ENCODE assay signal across 27 cellular contexts in genomic region chr3:150920236-150920635, GRCh38. TPM values are rescaled to one million over a fixed set of nuclear protein-coding genes. Genes with fewer than 3 reads are reported as not detected.
A peak's percentile ranks its signal among the peaks of the same experiment; 100 is the strongest.
DNase-seq lines count a peak whose midpoint lies in the region; ATAC-seq and TF ChIP-seq lines count a peak whose summit lies in the region.
"Had no signal": no experiment of that assay in that cellular context is flagged by ENCODE, and none has a peak within 500 bp of the region (broad histone marks: within the 10 kb centered on the region; RNA-seq: fewer than 3 reads in every experiment).

No MANE protein-coding gene starts in this region.

- no peaks in the 10 kb centered on the region for H3K9me3 ChIP-seq in trophoblast cell (ENCODE audit: insufficient read depth, low read depth, low read length)
- H3K9me3 ChIP-seq: SJSA1 had no signal

- H3K36me3 ChIP-seq in brain microvascular endothelial cell (replicated peaks) (no peaks in the 10 kb centered on the region), trophoblast cell (ENCODE audit: control insufficient read depth in 1 of 2, insufficient read depth in 2 of 2, low read length in 2 of 2) (no peaks in the 10 kb centered on the region), H7 (replicated peaks; ENCODE audit: control insufficient read depth, insufficient read depth, low read length) (no peaks in the 10 kb centered on the region)
- H3K36me3 ChIP-seq: SJSA1 had no signal

- H3K4me1 ChIP-seq in trophoblast cell (ENCODE audit: control insufficient read depth in 1 of 2, insufficient read depth in 2 of 2, low read length in 2 of 2), result no peaks in the 10 kb centered on the region
- H3K4me1 ChIP-seq: SJSA1 had no signal

- H3K23ac ChIP-seq in trophoblast cell (ENCODE audit: low read length), result no peak overlapping the region

- WGBS in trophoblast cell (ENCODE audit: extremely low coverage, insufficient coverage, insufficient read length), result no CpG with 5 or more reads among the region's 2 CpGs

- ATAC-seq in GM21390 (IDR thresholded peaks at IDR 0.05; ENCODE audit: unreplicated experiment), result no peak

- no peak overlapping the region for H4K8ac ChIP-seq in trophoblast cell (ENCODE audit: low read depth, low read length)

- no peak overlapping the region for H3K4ac ChIP-seq in trophoblast cell (ENCODE audit: low read depth, low read length)

- no peaks in the 10 kb centered on the region for H3K27me3 ChIP-seq in brain microvascular endothelial cell (replicated peaks)
- H3K27me3 ChIP-seq in trophoblast cell (ENCODE audit: insufficient read depth, low read length), result no peaks in the 10 kb centered on the region
- H3K27me3 ChIP-seq in H7 (ENCODE audit: control insufficient read depth, insufficient read depth, low read length), result no peaks in the 10 kb centered on the region; the same call in 1 of the 2 replicates

- no peak overlapping the region for H2BK120ac ChIP-seq in trophoblast cell (ENCODE audit: insufficient read depth, low read length, poor library complexity)

- no peak overlapping the region for H3K4me3 ChIP-seq in brain microvascular endothelial cell (ENCODE audit: low read depth, low read length)
- no peak overlapping the region for H3K4me3 ChIP-seq in fibroblast of pulmonary artery (replicated peaks; ENCODE audit: low read depth, low read length)
- H3K4me3 ChIP-seq in trophoblast cell (ENCODE audit: low read depth, low read length), result no peak overlapping the region
- H3K4me3 ChIP-seq in H7 (ENCODE audit: insufficient read depth, low read depth, low read length), result no peak overlapping the region
- H3K4me3 ChIP-seq: SJSA1 had no signal

- H3K79me2 ChIP-seq in trophoblast cell (ENCODE audit: control insufficient read depth, insufficient read depth, low read length, poor library complexity), result no peaks in the 10 kb centered on the region

- in situ Hi-C loops in brain microvascular endothelial cell (cut with HindIII; ENCODE audit: low pct_ligation_motif_present, low sequenced_read_pairs), result no loop called here

- H3K27ac ChIP-seq in brain microvascular endothelial cell (no peak overlapping the region), trophoblast cell (ENCODE audit: low read depth, low read length) (no peak overlapping the region)
- H3K27ac ChIP-seq: SJSA1 had no signal

- no peak overlapping the region for H4K12ac ChIP-seq in trophoblast cell (ENCODE audit: low read depth, low read length)

- H4K91ac ChIP-seq in trophoblast cell (ENCODE audit: low read depth, low read length), result no peak overlapping the region

- no peak overlapping the region for H3K14ac ChIP-seq in trophoblast cell (ENCODE audit: low read length)

- no peak overlapping the region for H3K9ac ChIP-seq in trophoblast cell (ENCODE audit: low read length)

- no peak for TF ChIP-seq CTCF in brain microvascular endothelial cell (IDR thresholded peaks at IDR 0.05; ENCODE audit: low read depth, low read length, missing control alignments)
- TF ChIP-seq CTCF in fibroblast of pulmonary artery (IDR thresholded peaks at IDR 0.05; ENCODE audit: low read length, missing control alignments), result no peak

- H3K18ac ChIP-seq in trophoblast cell (ENCODE audit: low read length), result no peak overlapping the region

- H2BK5ac ChIP-seq in trophoblast cell (ENCODE audit: low read depth, low read length, poor library complexity), result no peak overlapping the region

- H2AFZ ChIP-seq in trophoblast cell (ENCODE audit: insufficient read depth, low read length, poor library complexity), result no peak overlapping the region

- H2AK5ac ChIP-seq in trophoblast cell (ENCODE audit: low read length), result no peak overlapping the region

- H2BK12ac ChIP-seq in trophoblast cell (ENCODE audit: low read length), result no peak overlapping the region

- peak; percentile 12 for DNase-seq in Daoy (ENCODE audit: low read depth)
- DNase-seq in HT1080 (ENCODE audit: low read depth), result peak; percentile 20
- DNase-seq in brain microvascular endothelial cell, result peak; percentile 31
- peak; percentile 13 for DNase-seq in fibroblast of pulmonary artery (ENCODE audit: low read depth)
- DNase-seq in AG20443 (ENCODE audit: low spot score), result no peak
- DNase-seq in trophoblast cell, result no peak
- DNase-seq in H7, result no peak
- DNase-seq: 8988T, ACHN, Calu3, DMS153, DND-41, GOT3, HCEC 1CT, Karpas-422, MV-4-11, NCI-H1105, NCI-H1436 treated with DMSO at 0.1 percent for 48 hours, NCI-H1930, NCI-H2107, NCI-H446, NCI-H524 treated with DMSO at 0.1 percent for 48 hours, NCI-H774, Right ventricle myocardium superior had no signal

- H3K79me1 ChIP-seq in trophoblast cell (ENCODE audit: low read length), result no peaks in the 10 kb centered on the region

- no peak overlapping the region for H3K4me2 ChIP-seq in trophoblast cell (ENCODE audit: low read length)

RNA-seq across cellular contexts. Expression of gene MINDY4B, which starts 15.0 kb away (rescaled TPM):
- total RNA-seq in Daoy (2014; rRNA removed; shearing (Covaris generic)), result not detected in 2 replicates
- total RNA-seq in HT1080 (2014; rRNA removed; shearing (Covaris generic)), result not detected in 2 replicates
- not detected in 2 replicates for polyA plus RNA-seq in HT1080 (2015; cell fraction: cytosol; rRNA removed)
- polyA plus RNA-seq in HT1080 (2015; cell fraction: nucleus; rRNA removed), result not detected in 2 replicates
- not detected in 2 replicates for polyA plus RNA-seq in trophoblast cell (2013)
- not detected in 2 replicates for total RNA-seq in H7 (2014; rRNA removed; shearing (Covaris generic))
- total RNA-seq: Calu3, Right ventricle myocardium superior, SJSA1 had no signal
- polyA plus RNA-seq: BJ had no signal

RNA-seq across cellular contexts. Expression of gene CLRN1, which starts 52.3 kb away (rescaled TPM):
- not detected in 2 replicates for total RNA-seq in Daoy (2014; rRNA removed; shearing (Covaris generic))
- total RNA-seq in HT1080 (2014; rRNA removed; shearing (Covaris generic)), result not detected in 2 replicates
- not detected in 2 replicates for polyA plus RNA-seq in HT1080 (2015; cell fraction: cytosol; rRNA removed)
- polyA plus RNA-seq in HT1080 (2015; cell fraction: nucleus; rRNA removed), result not detected in 2 replicates
- polyA plus RNA-seq in trophoblast cell (2013), result not detected in 2 replicates
- total RNA-seq in H7 (2014; rRNA removed; shearing (Covaris generic)), result 0.17 and 0.22 TPM in 2 replicates
- total RNA-seq: Calu3, Right ventricle myocardium superior, SJSA1 had no signal
- polyA plus RNA-seq: BJ had no signal

Comparison
In these comparisons a context has a peak if more than half of its experiments do, and no peak if none do; other contexts are left out.
1. DNase-seq: peak in Daoy (single experiment), HT1080 (single experiment), brain microvascular endothelial cell (single experiment) and fibroblast of pulmonary artery (single experiment); none in AG20443 (single experiment), trophoblast cell (0 of 2) and H7 (single experiment).